18 cellular contexts compared by ENCODE assay signal in genomic region chr1:58013237-58013636, GRCh38.
A peak's percentile ranks its signal among the peaks of the same experiment; 100 is the strongest.
DNase-seq lines count a peak whose midpoint lies in the region; ATAC-seq and TF ChIP-seq lines count a peak whose summit lies in the region.
"Had no signal": no experiment of that assay in that cellular context is flagged by ENCODE, and none has a peak within 500 bp of the region (broad histone marks: within the 10 kb centered on the region; RNA-seq: fewer than 3 reads in every experiment).

No MANE protein-coding gene starts in this region.

- DNase-seq in DND-41 = no peak
- no peak for DNase-seq in HCT116 (ENCODE audit: low read depth, low spot score)
- DNase-seq in kidney epithelial cell (ENCODE audit: low read depth) = no peak
- DNase-seq in aorta = no peak
- no peak for DNase-seq in thyroid gland
- DNase-seq: activated CD4-positive, alpha-beta memory T cell treated with anti-CD3 and anti-CD28 coated beads, Interleukin-2, amount 10 ng/mL, durations not matched to agents 7 days and 5 days; anterior cingulate cortex; heart right ventricle; left colon; NCI-H69; spleen had no signal

- H3K36me3 ChIP-seq in DND-41 (ENCODE audit: insufficient read depth, low read length) = no peaks in the 10 kb centered on the region
- no peaks in the 10 kb centered on the region for H3K36me3 ChIP-seq in HCT116 (ENCODE audit: control insufficient read depth in 1 of 2, insufficient read depth in 2 of 2, low read length in 2 of 2)
- H3K36me3 ChIP-seq in kidney epithelial cell (ENCODE audit: control insufficient read depth, insufficient read depth, low read length) = no peaks in the 10 kb centered on the region
- H3K36me3 ChIP-seq in aorta (ENCODE audit: control insufficient read depth in 1 of 2, insufficient read depth in 2 of 2, low read length in 1 of 2) = no peaks in the 10 kb centered on the region
- no peaks in the 10 kb centered on the region for H3K36me3 ChIP-seq in thyroid gland
- H3K36me3 ChIP-seq: heart right ventricle, spleen, vagina had no signal

- intact Hi-C loops in HCT116 (cut with micrococcal nuclease) = no loop called here
- intact Hi-C loops in aorta (cut with DNase I) = no loop called here
- intact Hi-C loops in thyroid gland (cut with DNase I) = no loop called here

- peaks cover 6% of the 10 kb centered on the region for H3K27me3 ChIP-seq in DND-41 (ENCODE audit: insufficient read depth, low read length, poor library complexity)
- H3K27me3 ChIP-seq in HCT116 (ENCODE audit: insufficient read depth, low read length) = peaks cover 5% of the 10 kb centered on the region; the same call in 1 of the 2 replicates
- no peaks in the 10 kb centered on the region for H3K27me3 ChIP-seq in kidney epithelial cell (ENCODE audit: control insufficient read depth, insufficient read depth, low read length)
- H3K27me3 ChIP-seq in aorta (ENCODE audit: control insufficient read depth in 1 of 2, insufficient read depth in 2 of 2, low read length in 1 of 2) = no peaks in the 10 kb centered on the region
- H3K27me3 ChIP-seq in thyroid gland = no peaks in the 10 kb centered on the region
- H3K27me3 ChIP-seq: spleen, vagina had no signal

- peak; percentile 15; the same call in 1 of the 2 replicates for TF ChIP-seq RAD21 in HCT116 (IDR thresholded peaks at IDR 0.05; ENCODE audit: low read depth)

- ATAC-seq in DND-41 (ENCODE audit: insufficient read depth, low read depth) = no peak
- ATAC-seq in HCT116 = no peak
- ATAC-seq in SK-N-SH treated with all-trans-retinoic acid at 6 μM for 48 hours = 0 out of 3 replicates have a peak, but pooled peaks have one; percentile 27
- ATAC-seq in aorta (ENCODE audit: low FRiP score) = no peak
- no peak for ATAC-seq in GM21737 (IDR thresholded peaks at IDR 0.05; ENCODE audit: unreplicated experiment)
- no peak for ATAC-seq in HG03196 (IDR thresholded peaks at IDR 0.05; ENCODE audit: unreplicated experiment)
- ATAC-seq: activated T-helper 17 cell treated with anti-CD3 and anti-CD28 coated beads, Interleukin-2, amount 50 U/mL, for 72 hours; esophagus mucosa; heart right ventricle; left colon had no signal

- H2AFZ ChIP-seq in DND-41 (ENCODE audit: low read depth, low read length) (no peak overlapping the region), HCT116 (ENCODE audit: low read depth, low read length, poor library complexity, severe bottlenecking) (no peak overlapping the region)
- H2AFZ ChIP-seq: parathyroid adenoma had no signal

- H3K9me3 ChIP-seq in DND-41 (ENCODE audit: insufficient read depth, low read length, severe bottlenecking) (no peaks in the 10 kb centered on the region), HCT116 (ENCODE audit: control insufficient read depth in 1 of 2, insufficient read depth in 1 of 2, low read depth in 1 of 2, low read length in 2 of 2) (no peaks in the 10 kb centered on the region), aorta (ENCODE audit: control insufficient read depth, low read length) (no peaks in the 10 kb centered on the region), thyroid gland (no peaks in the 10 kb centered on the region)
- H3K9me3 ChIP-seq: vagina had no signal

- H4K20me1 ChIP-seq in DND-41 (ENCODE audit: insufficient read depth, low read length) = no peaks in the 10 kb centered on the region
- no peaks in the 10 kb centered on the region for H4K20me1 ChIP-seq in HCT116 (ENCODE audit: insufficient read depth)

- CTCF ChIA-PET in HCT116 (lab: Charles Lee) = no interaction called here

- WGBS in aorta, 2 donors = 58 to 75% methylated on average over 3 of the region's 3 CpGs
- WGBS in thyroid gland, 2 donors = 60 to 69% methylated on average over 3 of the region's 3 CpGs

- no peak overlapping the region for H3K4me3 ChIP-seq in DND-41 (ENCODE audit: low read depth in 1 of 2, low read length in 2 of 2)
- H3K4me3 ChIP-seq in HCT116 (replicated peaks in 1 of 2; ENCODE audit: low read depth in 1 of 2, low read length in 2 of 2) = no peak overlapping the region
- H3K4me3 ChIP-seq in kidney epithelial cell (ENCODE audit: low read depth, low read length) = no peak overlapping the region
- H3K4me3 ChIP-seq in aorta (ENCODE audit: low read length in 2 of 2) = no peak overlapping the region
- H3K4me3 ChIP-seq in thyroid gland (replicated peaks in 1 of 3) = no peak overlapping the region
- H3K4me3 ChIP-seq: heart right ventricle, spleen, vagina had no signal

- H3K4me1 ChIP-seq in DND-41 (ENCODE audit: insufficient read depth, low read length) = no peaks in the 10 kb centered on the region
- no peaks in the 10 kb centered on the region for H3K4me1 ChIP-seq in HCT116 (ENCODE audit: control insufficient read depth in 1 of 2, insufficient read depth in 2 of 2, low read length in 2 of 2)
- H3K4me1 ChIP-seq in aorta (ENCODE audit: control insufficient read depth in 1 of 2, insufficient read depth in 2 of 2, low read length in 2 of 2) = no peaks in the 10 kb centered on the region
- no peaks in the 10 kb centered on the region for H3K4me1 ChIP-seq in thyroid gland
- H3K4me1 ChIP-seq: heart right ventricle, parathyroid adenoma, spleen, vagina had no signal

- RAD21 ChIA-PET in HCT116 (lab: Charles Lee; ENCODE audit: low non-redundant PET in 1 of 2, low total read pairs in 2 of 2, uncharacterized antibody in 2 of 2, unreplicated experiment in 2 of 2) = no interaction called here

- no peaks in the 10 kb centered on the region for H3K9me2 ChIP-seq in HCT116 (ENCODE audit: insufficient read depth)

- no TSS peak for BruUV-seq in HCT116 (replicated peaks; lab: Mats Ljungman, UMichigan)

- no peak overlapping the region for H3K4me2 ChIP-seq in DND-41 (ENCODE audit: insufficient read depth, low read length)
- no peak overlapping the region for H3K4me2 ChIP-seq in HCT116 (ENCODE audit: low read length)

- H3K9ac ChIP-seq in DND-41 (ENCODE audit: low read depth, low read length) = no peak overlapping the region
- H3K9ac ChIP-seq in HCT116 (ENCODE audit: low read length) = no peak overlapping the region
- H3K9ac ChIP-seq: parathyroid adenoma had no signal

- TF ChIP-seq CTCF in DND-41 (IDR thresholded peaks at IDR 0.05; ENCODE audit: borderline replicate concordance, extremely low read depth, low read length, poor library complexity, severe bottlenecking) (peak; percentile 17), HCT116 (IDR thresholded peaks at IDR 0.05 in 2 of 3, conservative IDR thresholded peaks at IDR 0.05 in 1 of 3; ENCODE audit: borderline replicate concordance in 1 of 3, insufficient read depth in 1 of 3, low read depth in 2 of 3, low read length in 2 of 3) (no peak; a peak in 1 of 6 replicates), kidney epithelial cell (IDR thresholded peaks at IDR 0.05; ENCODE audit: insufficient read depth, low read length, poor library complexity, severe bottlenecking) (peak; percentile 21), thyroid gland (IDR thresholded peaks at IDR 0.05) (no peak)

- TF ChIP-seq POLR2A in HCT116 (IDR thresholded peaks at IDR 0.05; ENCODE audit: borderline replicate concordance, extremely low read depth, insufficient read depth, insufficient read length) (no peak), thyroid gland (IDR thresholded peaks at IDR 0.05) (no peak)

- POLR2A ChIA-PET in HCT116 (lab: Charles Lee) = no interaction called here

- no peak overlapping the region for H3K27ac ChIP-seq in DND-41 (ENCODE audit: low read length)
- no peak overlapping the region for H3K27ac ChIP-seq in HCT116 (ENCODE audit: low read depth, low read length)
- no peak overlapping the region for H3K27ac ChIP-seq in aorta (ENCODE audit: low read depth in 1 of 2, low read length in 2 of 2)
- no peak overlapping the region for H3K27ac ChIP-seq in thyroid gland
- H3K27ac ChIP-seq: heart right ventricle, parathyroid adenoma, spleen, vagina had no signal

- H3K79me2 ChIP-seq in DND-41 (ENCODE audit: insufficient read depth, low read length) = no peaks in the 10 kb centered on the region
- no peaks in the 10 kb centered on the region for H3K79me2 ChIP-seq in HCT116 (ENCODE audit: insufficient read depth, low read length)
- H3K79me2 ChIP-seq: parathyroid adenoma had no signal

TF ChIP-seq in HCT116, 20 proteins besides CTCF, POLR2A, EP300 and RAD21 (continues in another document):
- TF ChIP-seq TCF7L2 (IDR thresholded peaks at IDR 0.05; ENCODE audit: borderline replicate concordance, extremely low read depth, insufficient read depth, insufficient read length) (no peak), MAX (IDR thresholded peaks at IDR 0.05) (no peak), ATF3 (IDR thresholded peaks at IDR 0.05) (no peak), FOSL1 (IDR thresholded peaks at IDR 0.05; ENCODE audit: low read depth) (no peak), EGR1 (IDR thresholded peaks at IDR 0.05; ENCODE audit: low read depth) (no peak), CBX3 (IDR thresholded peaks at IDR 0.05; ENCODE audit: low read depth) (no peak), ZFX (IDR thresholded peaks at IDR 0.05) (no peak), YY1 (IDR thresholded peaks at IDR 0.05; ENCODE audit: extremely low read depth, insufficient replicate concordance, low read depth, low read length) (no peak), CEBPB (IDR thresholded peaks at IDR 0.05; ENCODE audit: low read depth) (no peak)

TF ChIP-seq in SK-N-SH treated with all-trans-retinoic acid at 6 μM for 48 hours, 23 proteins besides CTCF, POLR2A, EP300 and RAD21 (continues in another document):
- no peak for TF ChIP-seq GLIS3 (CRISPR knock-in tag; IDR thresholded peaks at IDR 0.05)
- TF ChIP-seq ISL1 (CRISPR knock-in tag; IDR thresholded peaks at IDR 0.05) = no peak
- TF ChIP-seq POU6F1 (CRISPR knock-in tag; IDR thresholded peaks at IDR 0.05; ENCODE audit: borderline replicate concordance, low read depth) = no peak

Comparison
In these comparisons a context has a peak if more than half of its experiments do, and no peak if none do; other contexts are left out.
1. CTCF ChIP-seq: peak in DND-41 (single experiment) and kidney epithelial cell (single experiment); none in HCT116 (0 of 3) and thyroid gland (0 of 6).